In the genomic region with DNA sequence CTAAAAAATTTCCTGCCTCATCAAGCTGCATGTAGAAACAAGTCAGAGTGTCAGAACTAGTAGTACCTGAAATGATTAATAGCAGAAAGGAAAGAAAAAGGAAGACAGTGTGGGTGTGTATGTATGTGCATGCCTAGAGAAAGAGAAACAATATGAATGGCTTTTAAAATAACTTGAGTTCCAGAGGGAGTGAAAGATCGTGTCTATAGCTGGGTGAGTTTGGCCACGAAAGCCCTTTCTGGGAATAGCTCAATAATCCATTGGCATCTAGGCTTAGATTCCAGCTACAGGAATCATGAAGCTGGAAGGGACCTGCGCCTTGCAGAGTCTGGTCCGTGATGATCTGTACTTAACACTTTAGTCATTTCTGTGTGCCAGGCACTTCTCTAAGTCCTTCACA, we compare ENCODE assay signal across 9 cellular contexts.
DNase-seq lines count a peak whose midpoint lies in the region; ATAC-seq and TF ChIP-seq lines count a peak whose summit lies in the region.
"Had no signal": no experiment of that assay in that cellular context is flagged by ENCODE, and none has a peak within 500 bp of the region (broad histone marks: within the 10 kb centered on the region; RNA-seq: fewer than 3 reads in every experiment).

No MANE protein-coding gene starts in this region.

- POLR2A ChIA-PET in CD8-positive, alpha-beta memory T cell (lab: Charles Lee) = no interaction called here

- no peak overlapping the region for H3K4me3 ChIP-seq in CD8-positive, alpha-beta memory T cell (ENCODE audit: low read length)
- H3K4me3 ChIP-seq: uterus had no signal

- no peaks in the 10 kb centered on the region for H3K27me3 Mint-ChIP-seq in osteocyte (ENCODE audit: unreplicated experiment)
- no peaks in the 10 kb centered on the region for H3K27me3 Mint-ChIP-seq in activated T-helper 2 cell treated with anti-CD3 and anti-CD28 coated beads, Interferon-gamma antibody, Interleukin-2, Interleukin-4, amounts not matched to agents 10 μg/mL and 5 μg/mL and 100 μg/mL, durations not matched to agents 14 hours and 24 hours and 36 hours (ENCODE audit: low read depth)
- H3K27me3 Mint-ChIP-seq in CD8-positive, alpha-beta memory T cell = no peaks in the 10 kb centered on the region

- TF ChIP-seq CTCF in VCaP (conservative IDR thresholded peaks at IDR 0.05) = no peak
- TF ChIP-seq CTCF in osteocyte (IDR thresholded peaks at IDR 0.05) = no peak

- no peaks in the 10 kb centered on the region for H3K27me3 ChIP-seq in CD8-positive, alpha-beta memory T cell (ENCODE audit: insufficient read depth, low read length, poor library complexity, severe bottlenecking)
- H3K27me3 ChIP-seq: uterus had no signal

- CTCF ChIA-PET in CD8-positive, alpha-beta memory T cell (lab: Charles Lee) = no interaction called here

- no peaks in the 10 kb centered on the region for H3K9me3 ChIP-seq in CD8-positive, alpha-beta memory T cell (ENCODE audit: low read length)
- H3K9me3 ChIP-seq: uterus had no signal

- no peaks in the 10 kb centered on the region for H3K4me1 ChIP-seq in CD8-positive, alpha-beta memory T cell (ENCODE audit: insufficient read depth, low read length)
- H3K4me1 ChIP-seq: uterus had no signal

- H3K4me3 Mint-ChIP-seq in osteocyte (ENCODE audit: unreplicated experiment) = peak overlapping the region; percentile 7
- no peak overlapping the region for H3K4me3 Mint-ChIP-seq in activated T-helper 2 cell treated with anti-CD3 and anti-CD28 coated beads, Interferon-gamma antibody, Interleukin-2, Interleukin-4, amounts not matched to agents 10 μg/mL and 5 μg/mL and 100 μg/mL, durations not matched to agents 14 hours and 24 hours and 36 hours (ENCODE audit: low read depth)
- H3K4me3 Mint-ChIP-seq in CD8-positive, alpha-beta memory T cell = no peak overlapping the region

- H3K36me3 ChIP-seq in CD8-positive, alpha-beta memory T cell (ENCODE audit: insufficient read depth, low read length) = no peaks in the 10 kb centered on the region
- H3K36me3 ChIP-seq: uterus had no signal

- H3K4me1 Mint-ChIP-seq in osteocyte (ENCODE audit: unreplicated experiment) = peaks cover 35% of the 10 kb centered on the region
- H3K4me1 Mint-ChIP-seq in activated T-helper 2 cell treated with anti-CD3 and anti-CD28 coated beads, Interferon-gamma antibody, Interleukin-2, Interleukin-4, amounts not matched to agents 10 μg/mL and 5 μg/mL and 100 μg/mL, durations not matched to agents 14 hours and 24 hours and 36 hours (ENCODE audit: low read depth) = no peaks in the 10 kb centered on the region
- peaks cover 0 to 5% (median 0%) of the 10 kb centered on the region in 3 donors for H3K4me1 Mint-ChIP-seq in CD8-positive, alpha-beta memory T cell

- peak overlapping the region; percentile 56 for H3K27ac Mint-ChIP-seq in osteocyte (ENCODE audit: unreplicated experiment)
- H3K27ac Mint-ChIP-seq in activated T-helper 2 cell treated with anti-CD3 and anti-CD28 coated beads, Interferon-gamma antibody, Interleukin-2, Interleukin-4, amounts not matched to agents 10 μg/mL and 5 μg/mL and 100 μg/mL, durations not matched to agents 14 hours and 24 hours and 36 hours = no peak overlapping the region
- peak overlapping the region in 3 of 8 donors; percentile 0 to 41 (median 6) for H3K27ac Mint-ChIP-seq in CD8-positive, alpha-beta memory T cell

- intact Hi-C loops in activated T-helper 2 cell treated with anti-CD3 and anti-CD28 coated beads, Interferon-gamma antibody, Interleukin-2, Interleukin-4, amounts not matched to agents 10 μg/mL and 5 μg/mL and 100 μg/mL, durations not matched to agents 14 hours and 24 hours and 36 hours (cut with micrococcal nuclease) = no loop called here

- peak; percentile 45 for ATAC-seq in GM18868 (IDR thresholded peaks at IDR 0.05; ENCODE audit: unreplicated experiment)
- peak; percentile 62 for ATAC-seq in HG02642 (IDR thresholded peaks at IDR 0.05; ENCODE audit: poor library complexity, unreplicated experiment)

- DNase-seq in osteocyte (ENCODE audit: extremely low spot score, unreplicated experiment) = no peak
- DNase-seq in NK-92 (lab: John Stamatoyannopoulos, UW; ENCODE audit: unreplicated experiment) = no peak
- no peak for DNase-seq in activated T-helper 2 cell treated with anti-CD3 and anti-CD28 coated beads, Interferon-gamma antibody, Interleukin-2, Interleukin-4, amounts not matched to agents 10 μg/mL and 5 μg/mL and 100 μg/mL, durations not matched to agents 14 hours and 24 hours and 36 hours (ENCODE audit: low spot score)
- DNase-seq in CD8-positive, alpha-beta memory T cell = no peak
- DNase-seq in NCI-H2029 treated with DMSO at 0.1 percent for 48 hours (lab: John Stamatoyannopoulos, UW) = no peak
- DNase-seq: uterus had no signal

- peak overlapping the region; percentile 33 for H3K27ac ChIP-seq in VCaP
- H3K27ac ChIP-seq in CD8-positive, alpha-beta memory T cell (ENCODE audit: low read depth, low read length) = no peak overlapping the region
- H3K27ac ChIP-seq: uterus had no signal

- no peaks in the 10 kb centered on the region for H3K36me3 Mint-ChIP-seq in osteocyte (ENCODE audit: unreplicated experiment)
- no peaks in the 10 kb centered on the region for H3K36me3 Mint-ChIP-seq in activated T-helper 2 cell treated with anti-CD3 and anti-CD28 coated beads, Interferon-gamma antibody, Interleukin-2, Interleukin-4, amounts not matched to agents 10 μg/mL and 5 μg/mL and 100 μg/mL, durations not matched to agents 14 hours and 24 hours and 36 hours (ENCODE audit: low read depth)
- no peaks in the 10 kb centered on the region for H3K36me3 Mint-ChIP-seq in CD8-positive, alpha-beta memory T cell

- no peaks in the 10 kb centered on the region for H3K9me3 Mint-ChIP-seq in osteocyte (ENCODE audit: unreplicated experiment)
- H3K9me3 Mint-ChIP-seq in activated T-helper 2 cell treated with anti-CD3 and anti-CD28 coated beads, Interferon-gamma antibody, Interleukin-2, Interleukin-4, amounts not matched to agents 10 μg/mL and 5 μg/mL and 100 μg/mL, durations not matched to agents 14 hours and 24 hours and 36 hours = no peaks in the 10 kb centered on the region
- no peaks in the 10 kb centered on the region for H3K9me3 Mint-ChIP-seq in CD8-positive, alpha-beta memory T cell
